Comparison of ENCODE assay signal across 8 cellular contexts in genomic region chr3:69004183-69004582, GRCh38.
"Had no signal": no experiment of that assay in that cellular context is flagged by ENCODE, and none has a peak within 500 bp of the region (broad histone marks: within the 10 kb centered on the region; RNA-seq: fewer than 3 reads in every experiment).

No MANE protein-coding gene starts in this region.

- ATAC-seq: HCT116, HepG2 had no signal

- H3K9me3 ChIP-seq: HAP-1 had no signal

- H3K27ac ChIP-seq: GM23248, HL-60 had no signal

- DNase-seq: GM23248, GOT3, H7, HFFc6 had no signal

- H3K4me3 ChIP-seq: GM23248, HAP-1 had no signal
